12 cellular contexts compared by ENCODE assay signal in the genomic region with DNA sequence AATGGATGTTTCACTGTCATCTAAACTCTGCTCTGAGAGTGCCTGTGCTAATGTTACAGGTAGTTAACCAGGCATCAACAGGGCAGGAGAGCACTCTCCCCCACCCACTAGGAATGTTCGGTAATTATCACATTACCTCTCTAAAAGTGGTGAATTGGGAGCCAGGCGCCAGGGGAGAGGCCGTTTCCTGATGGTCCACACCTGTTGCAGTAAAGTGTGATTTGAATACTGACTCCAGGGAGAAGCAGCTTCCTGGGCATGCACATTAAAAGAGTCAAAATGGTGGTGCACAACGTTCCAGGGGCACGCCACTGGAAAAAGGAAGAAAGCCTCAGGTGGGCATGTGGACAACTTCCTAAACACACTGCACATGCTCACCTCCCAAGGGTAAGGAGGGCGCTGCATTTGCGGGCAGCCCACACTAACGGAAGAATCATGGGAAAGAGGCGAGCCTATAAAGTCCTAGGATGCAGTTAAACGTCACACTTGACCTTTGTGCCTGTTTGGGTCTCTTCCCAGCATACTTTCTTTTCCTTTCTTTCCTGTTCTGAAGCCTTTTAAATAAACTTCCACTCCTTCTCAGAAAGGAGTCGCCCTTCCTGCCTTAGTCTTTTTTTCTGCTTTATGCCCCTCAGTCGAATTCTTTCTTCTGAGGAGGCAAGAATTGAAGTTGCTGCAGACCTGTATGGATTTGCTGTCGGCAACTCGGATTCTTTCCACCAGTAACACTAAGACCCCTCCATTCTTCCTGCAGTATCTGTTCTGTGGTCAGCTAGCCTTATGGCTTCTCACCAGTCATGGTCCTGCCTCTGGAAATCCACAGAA. TPM values are rescaled to one million over a fixed set of nuclear protein-coding genes. Genes with fewer than 3 reads are reported as not detected.
A peak's percentile ranks its signal among the peaks of the same experiment; 100 is the strongest.
DNase-seq lines count a peak whose midpoint lies in the region; ATAC-seq, FAIRE-seq and TF ChIP-seq lines count a peak whose summit lies in the region.
"Had no signal": no experiment of that assay in that cellular context is flagged by ENCODE, and none has a peak within 500 bp of the region (broad histone marks: within the 10 kb centered on the region; RNA-seq: fewer than 3 reads in every experiment).

No MANE protein-coding gene starts in this region.

- H3K4ac ChIP-seq in H1 (replicated peaks; ENCODE audit: insufficient read length, low read depth, low read length): no peak overlapping the region

- no peak for TF ChIP-seq POLR2A in H1 (IDR thresholded peaks at IDR 0.05; ENCODE audit: control extremely low read depth in 1 of 2, low read depth in 2 of 2, low read length in 2 of 2)

- H3K4me1 ChIP-seq in DOHH2 (ENCODE audit: control insufficient read depth, low read length) (peaks cover 30% of the 10 kb centered on the region), H1 (replicated peaks in 1 of 4; ENCODE audit: control insufficient read depth in 3 of 4, insufficient read depth in 4 of 4, low read length in 3 of 4) (no peaks in the 10 kb centered on the region), muscle layer of duodenum (ENCODE audit: control insufficient read depth in 1 of 2, insufficient read depth in 2 of 2, low read length in 2 of 2) (peaks cover 0 to 3% of the 10 kb centered on the region in 2 donors)

- H3K27ac ChIP-seq in DOHH2 (ENCODE audit: low read depth, low read length): no peak overlapping the region
- no peak overlapping the region for H3K27ac ChIP-seq in H1 (ENCODE audit: low read depth, low read length)
- peak overlapping the region; percentile 54 for H3K27ac ChIP-seq in muscle layer of duodenum (ENCODE audit: low read length)

- no peak overlapping the region for H2BK120ac ChIP-seq in H1 (replicated peaks; ENCODE audit: low read depth, low read length)

- H2BK15ac ChIP-seq in H1 (ENCODE audit: low read length): no peak overlapping the region

- H3K36me3 ChIP-seq in DOHH2 (ENCODE audit: control insufficient read depth, low read length): no peaks in the 10 kb centered on the region
- no peaks in the 10 kb centered on the region for H3K36me3 ChIP-seq in H1 (ENCODE audit: control insufficient read depth in 2 of 4, insufficient read depth in 4 of 4, low read length in 3 of 4)
- no peaks in the 10 kb centered on the region for H3K36me3 ChIP-seq in muscle layer of duodenum (ENCODE audit: control insufficient read depth in 1 of 2, insufficient read depth in 2 of 2, low read length in 2 of 2)

- H3K79me2 ChIP-seq in DOHH2 (ENCODE audit: control insufficient read depth, low read length) (no peaks in the 10 kb centered on the region), H1 (ENCODE audit: control insufficient read depth in 1 of 2, insufficient read depth in 2 of 2, low read length in 2 of 2) (no peaks in the 10 kb centered on the region)

- no peak for TF ChIP-seq CTCF in DOHH2 (IDR thresholded peaks at IDR 0.05; ENCODE audit: low read depth, low read length, poor library complexity, severe bottlenecking)
- TF ChIP-seq CTCF in H1 (IDR thresholded peaks at IDR 0.05; ENCODE audit: control extremely low read depth in 1 of 3, insufficient read depth in 1 of 3, low read depth in 1 of 3, low read length in 3 of 3): no peak

- H4K20me1 ChIP-seq in DOHH2 (ENCODE audit: control insufficient read depth, insufficient read depth, low read depth, low read length): no peaks in the 10 kb centered on the region
- no peaks in the 10 kb centered on the region for H4K20me1 ChIP-seq in H1 (replicated peaks in 1 of 2; ENCODE audit: control insufficient read depth in 1 of 2, insufficient read depth in 2 of 2, low read length in 2 of 2)

- no peaks in the 10 kb centered on the region for H3K27me3 ChIP-seq in DOHH2 (ENCODE audit: control insufficient read depth, low read length)
- no peaks in the 10 kb centered on the region for H3K27me3 ChIP-seq in H1 (replicated peaks in 1 of 4; ENCODE audit: control insufficient read depth in 3 of 4, extremely low read depth in 1 of 4, insufficient read depth in 3 of 4, low read length in 3 of 4)
- no peaks in the 10 kb centered on the region for H3K27me3 ChIP-seq in muscle layer of duodenum (ENCODE audit: low read depth, low read length)

- H4K91ac ChIP-seq in H1 (replicated peaks; ENCODE audit: insufficient read length, low read length): no peak overlapping the region

- H3K56ac ChIP-seq in H1 (replicated peaks; ENCODE audit: insufficient read length, low read depth, low read length): no peak overlapping the region

- no peak for ATAC-seq in GM18858 (IDR thresholded peaks at IDR 0.05; ENCODE audit: unreplicated experiment)
- ATAC-seq in HG03378 (IDR thresholded peaks at IDR 0.05; ENCODE audit: unreplicated experiment): no peak
- ATAC-seq: activated CD8-positive, alpha-beta T cell treated with anti-CD3 and anti-CD28 coated beads for 36 hours had no signal

- DNase-seq in NCI-H1105 (lab: John Stamatoyannopoulos, UW) (peak; percentile 29), H1 (ENCODE audit: low read depth in 1 of 2, low spot score in 2 of 2) (peak in 1 of 2 experiments; percentile 45), NCI-H2227 (lab: John Stamatoyannopoulos, UW; ENCODE audit: unreplicated experiment) (no peak), SKM-1 (lab: John Stamatoyannopoulos, UW; ENCODE audit: unreplicated experiment) (no peak)
- DNase-seq: activated CD8-positive, alpha-beta T cell treated with anti-CD3 and anti-CD28 coated beads for 36 hours; DMS 273 treated with DMSO at 0.1 percent for 48 hours; NCI-H345; stimulated activated CD4-positive, alpha-beta T cell treated with anti-CD3 and anti-CD28 coated beads, Interleukin-4, amount 100 ng/mL, for 4 hours had no signal

- H2BK5ac ChIP-seq in H1 (ENCODE audit: low read depth, low read length): no peak overlapping the region

- H3K9me3 ChIP-seq in DOHH2 (ENCODE audit: control insufficient read depth, insufficient read depth, low read length) (no peaks in the 10 kb centered on the region), H1 (ENCODE audit: insufficient read depth in 2 of 2, low read depth in 1 of 2, low read length in 1 of 2) (no peaks in the 10 kb centered on the region), muscle layer of duodenum (ENCODE audit: control insufficient read depth in 1 of 2, low read length in 2 of 2) (no peaks in the 10 kb centered on the region)

- no peaks in the 10 kb centered on the region for H3K9me2 ChIP-seq in DOHH2 (replicated peaks; ENCODE audit: control insufficient read depth, low read length)

- no peaks in the 10 kb centered on the region for H3F3A ChIP-seq in DOHH2 (ENCODE audit: control insufficient read depth, insufficient read depth)

- H3K18ac ChIP-seq in H1 (ENCODE audit: extremely low read depth, low read length): no peak overlapping the region

- H2AK5ac ChIP-seq in H1 (ENCODE audit: low read depth, low read length): no peak overlapping the region

- H3K9ac ChIP-seq in H1 (replicated peaks in 1 of 4; ENCODE audit: extremely low read depth in 1 of 4, low read depth in 3 of 4, low read length in 3 of 4): no peak overlapping the region

- CTCF ChIA-PET in H1 (lab: Charles Lee; ENCODE audit: partially characterized antibody): interaction anchor here (0.7 kb wide), 1 partner anchor 66 kb away, joined by 4 read pairs; no protein-coding TSS in a partner anchor

- no peak overlapping the region; the same call in 1 of the 2 replicates for H4K8ac ChIP-seq in H1 (ENCODE audit: extremely low read depth, insufficient read depth, low read length)

- H2BK12ac ChIP-seq in H1 (ENCODE audit: low read depth, low read length): no peak overlapping the region

- no peaks in the 10 kb centered on the region for H3K79me1 ChIP-seq in H1 (ENCODE audit: low read depth, low read length)

- peak overlapping the region; percentile 20; the same call in 1 of the 2 replicates for H3K4me3 ChIP-seq in DOHH2 (ENCODE audit: low read length)
- H3K4me3 ChIP-seq in H1 (ENCODE audit: extremely low read depth in 1 of 4, insufficient read depth in 2 of 4, low read depth in 3 of 4, low read length in 4 of 4): no peak overlapping the region
- peak overlapping the region in 1 of 2 donors; percentile 26 for H3K4me3 ChIP-seq in muscle layer of duodenum (ENCODE audit: low read depth in 1 of 2, low read length in 2 of 2)

- no peak for TF ChIP-seq EP300 in H1 (IDR thresholded peaks at IDR 0.05; ENCODE audit: borderline replicate concordance in 1 of 2, low read depth in 2 of 2, low read length in 2 of 2)

- H4K5ac ChIP-seq in H1 (ENCODE audit: insufficient read length, low read depth, low read length): no peak overlapping the region

- H3K23me2 ChIP-seq in H1 (ENCODE audit: low read depth, low read length): no peaks in the 10 kb centered on the region

- 80% methylated on average over 14 of the region's 14 CpGs; no CpG with 5 or more reads in 1 of the 2 experiments for WGBS in H1 (ENCODE audit: extremely low coverage in 1 of 2, insufficient coverage in 1 of 2, insufficient read length in 1 of 2, insufficient replicate concordance in 2 of 2, low coverage in 1 of 2, low lambda C conversion rate in 2 of 2, missing lambda C conversion rate in 1 of 2), 2 experiments

- no peak overlapping the region for H3K23ac ChIP-seq in H1 (ENCODE audit: insufficient read length)

- no peak for TF ChIP-seq RAD21 in H1 (IDR thresholded peaks at IDR 0.05 in 1 of 2, conservative IDR thresholded peaks at IDR 0.05 in 1 of 2; ENCODE audit: low read depth in 2 of 2, low read length in 2 of 2)

- H3K4me2 ChIP-seq in DOHH2 (ENCODE audit: low read length) (peak overlapping the region; percentile 5), H1 (ENCODE audit: insufficient read depth in 1 of 2, low read depth in 2 of 2, low read length in 2 of 2) (no peak overlapping the region)

- POLR2A ChIA-PET in H1 (lab: Charles Lee; ENCODE audit: partially characterized antibody): no interaction called here

- FAIRE-seq in H1 (lab: Jason Lieb, UNC): no peak

- H2AFZ ChIP-seq in H1 (ENCODE audit: low read length): peak overlapping the region; percentile 82

- H3K14ac ChIP-seq in H1 (ENCODE audit: insufficient read length): no peak overlapping the region

- H2BK20ac ChIP-seq in H1 (ENCODE audit: low read length): no peak overlapping the region

TF ChIP-seq in H1, 55 proteins besides CTCF, POLR2A, EP300 and RAD21 (continues in another document):
- TF ChIP-seq SIRT6 (IDR thresholded peaks at IDR 0.05; ENCODE audit: low read length) (no peak), RXRA (IDR thresholded peaks at IDR 0.05; ENCODE audit: insufficient read depth, low read depth, low read length) (no peak), CBX8 (IDR thresholded peaks at IDR 0.05; ENCODE audit: borderline replicate concordance, low read depth, low read length) (no peak), TEAD4 (IDR thresholded peaks at IDR 0.05; ENCODE audit: low read depth, low read length) (no peak), SAP30 (IDR thresholded peaks at IDR 0.05; ENCODE audit: insufficient read depth, insufficient replicate concordance, low read length) (no peak)

RNA-seq across cellular contexts. Expression of gene GPD1L, which starts 28.9 kb away (rescaled TPM):
- total RNA-seq in H1 (2021; fragmentation: NEBNext Ultra II Directional; extraction: Animal tissue kit (Norgen Biotek cat#: 25700)): 7.9 and 8.4 TPM in 2 replicates
- 1.8 and 2.4 TPM in 2 replicates for polyA plus RNA-seq in H1 (2011; rRNA removed)
- polyA plus RNA-seq in H1 (2011; cell fraction: cytosol; rRNA removed): 3.1 TPM
- polyA plus RNA-seq in H1 (2011; cell fraction: nucleus; rRNA removed): 2.6 TPM
- 2.7 to 4.9 TPM (median 4.1 TPM) in 4 replicates for polyA plus RNA-seq in H1 (2012, experiment 1 of 2)
- 0.60 TPM for polyA plus RNA-seq in H1 (2012, experiment 2 of 2)
- 3.0 TPM for polyA plus RNA-seq in H1 (2013, experiment 1 of 2)
- polyA plus RNA-seq in H1 (2013, experiment 2 of 2): 3.2 TPM
- 4.1 and 4.3 TPM in 2 replicates for polyA minus RNA-seq in H1 (2011; rRNA and poly(A)+ RNA removed)
- 6.3 TPM for polyA minus RNA-seq in H1 (2011; cell fraction: cytosol; rRNA and poly(A)+ RNA removed)
- 1.5 TPM for polyA minus RNA-seq in H1 (2011; cell fraction: nucleus; rRNA and poly(A)+ RNA removed)
